Comparison of ENCODE assay signal across 12 cellular contexts in genomic region chr6:45626087-45626891, GRCh38.
DNase-seq lines count a peak whose midpoint lies in the region; ATAC-seq and TF ChIP-seq lines count a peak whose summit lies in the region.
"Had no signal": no experiment of that assay in that cellular context is flagged by ENCODE, and none has a peak within 500 bp of the region (broad histone marks: within the 10 kb centered on the region; RNA-seq: fewer than 3 reads in every experiment).

No MANE protein-coding gene starts in this region.

- H3K4me1 ChIP-seq in stomach = no peaks in the 10 kb centered on the region
- H3K4me1 ChIP-seq: left ventricle myocardium inferior had no signal

- no peak overlapping the region for H3K27ac ChIP-seq in stomach
- H3K27ac ChIP-seq: left ventricle myocardium inferior had no signal

- peaks cover 16% of the 10 kb centered on the region for H3K9me3 Mint-ChIP-seq in activated CD4-positive, alpha-beta memory T cell treated with anti-CD3 and anti-CD28 coated beads, Interleukin-2, amount 10 ng/mL, durations not matched to agents 7 days and 5 days
- H3K9me3 Mint-ChIP-seq: T-cell had no signal

- H3K9me3 ChIP-seq in stomach = no peaks in the 10 kb centered on the region
- H3K9me3 ChIP-seq: left ventricle myocardium inferior had no signal

- no peak for ATAC-seq in GM21576 (IDR thresholded peaks at IDR 0.05; ENCODE audit: unreplicated experiment)
- ATAC-seq in GM19035 (IDR thresholded peaks at IDR 0.05; ENCODE audit: unreplicated experiment) = no peak
- ATAC-seq: T-cell had no signal

- no peak overlapping the region for H3K4me3 Mint-ChIP-seq in activated CD4-positive, alpha-beta memory T cell treated with anti-CD3 and anti-CD28 coated beads, Interleukin-2, amount 10 ng/mL, durations not matched to agents 7 days and 5 days
- H3K4me3 Mint-ChIP-seq: T-cell had no signal

- no peaks in the 10 kb centered on the region for H3K27me3 Mint-ChIP-seq in activated CD4-positive, alpha-beta memory T cell treated with anti-CD3 and anti-CD28 coated beads, Interleukin-2, amount 10 ng/mL, durations not matched to agents 7 days and 5 days
- H3K27me3 Mint-ChIP-seq: T-cell had no signal

- POLR2A ChIA-PET in AG04449 (lab: Yijun Ruan, JAX) = interaction anchor here (0.9 kb wide), 1 partner anchor 180 kb away, joined by 3 read pairs; no protein-coding TSS in a partner anchor
- POLR2A ChIA-PET in activated CD4-positive, alpha-beta memory T cell treated with anti-CD3 and anti-CD28 coated beads, Interleukin-2, amount 10 ng/mL, durations not matched to agents 7 days and 5 days (lab: Charles Lee) = no interaction called here

- intact Hi-C loops in stomach (cut with DNase I; ENCODE audit: low total_unique reads) = no loop called here

- peak overlapping the region; percentile 23 for H3K27ac Mint-ChIP-seq in activated CD4-positive, alpha-beta memory T cell treated with anti-CD3 and anti-CD28 coated beads, Interleukin-2, amount 10 ng/mL, durations not matched to agents 7 days and 5 days
- H3K27ac Mint-ChIP-seq: T-cell had no signal

- no peak for TF ChIP-seq EP300 in stomach (IDR thresholded peaks at IDR 0.05)

- CTCF ChIA-PET in AG04449 (lab: Yijun Ruan, JAX) = interaction anchor here (1.2 kb wide), 1 partner anchor 11 kb away, joined by 3 read pairs; no protein-coding TSS in a partner anchor
- CTCF ChIA-PET in activated CD4-positive, alpha-beta memory T cell treated with anti-CD3 and anti-CD28 coated beads, Interleukin-2, amount 10 ng/mL, durations not matched to agents 7 days and 5 days (lab: Charles Lee) = no interaction called here

- H3K36me3 Mint-ChIP-seq in activated CD4-positive, alpha-beta memory T cell treated with anti-CD3 and anti-CD28 coated beads, Interleukin-2, amount 10 ng/mL, durations not matched to agents 7 days and 5 days (ENCODE audit: low read depth) = peaks cover 27% of the 10 kb centered on the region
- H3K36me3 Mint-ChIP-seq: T-cell had no signal

- WGBS in stomach, 5 donors = 64 to 74% (median 67%) methylated on average over 5 of the region's 5 CpGs

- peak; percentile 73 for DNase-seq in AG04449 (ENCODE audit: low read depth, low spot score)
- peak; percentile 97 for DNase-seq in HCEC 1CT
- DNase-seq in activated CD4-positive, alpha-beta memory T cell treated with anti-CD3 and anti-CD28 coated beads, Interleukin-2, amount 10 ng/mL, durations not matched to agents 7 days and 5 days = no peak
- peak; percentile 88 for DNase-seq in glomerular visceral epithelial cell (ENCODE audit: extremely low spot score)
- no peak for DNase-seq in AML-193 (lab: John Stamatoyannopoulos, UW)
- no peak for DNase-seq in stomach
- DNase-seq: activated naive CD4-positive, alpha-beta T cell; left ventricle myocardium inferior; NCI-H446; T-cell had no signal

- TF ChIP-seq CTCF in AG04449 (IDR thresholded peaks at IDR 0.05; ENCODE audit: insufficient read depth, low read length, missing control alignments) (no peak), stomach (IDR thresholded peaks at IDR 0.05) (no peak)

- H3K27me3 ChIP-seq in stomach = no peaks in the 10 kb centered on the region

- no peaks in the 10 kb centered on the region for H3K36me3 ChIP-seq in stomach
- H3K36me3 ChIP-seq: left ventricle myocardium inferior had no signal

- H3K4me1 Mint-ChIP-seq in activated CD4-positive, alpha-beta memory T cell treated with anti-CD3 and anti-CD28 coated beads, Interleukin-2, amount 10 ng/mL, durations not matched to agents 7 days and 5 days = peaks cover 42% of the 10 kb centered on the region

- no peak for TF ChIP-seq POLR2A in stomach (IDR thresholded peaks at IDR 0.05)

- no peak overlapping the region for H3K4me3 ChIP-seq in AG04449 (ENCODE audit: low read depth, low read length)
- no peak overlapping the region for H3K4me3 ChIP-seq in stomach
- H3K4me3 ChIP-seq: left ventricle myocardium inferior had no signal

Comparison
In these comparisons a context has a peak if more than half of its experiments do, and no peak if none do; other contexts are left out.
1. DNase-seq: peak in AG04449 (single experiment), HCEC 1CT (single experiment) and glomerular visceral epithelial cell (single experiment); none in activated CD4-positive, alpha-beta memory T cell treated with anti-CD3 and anti-CD28 coated beads, Interleukin-2, amount 10 ng/mL, durations not matched to agents 7 days and 5 days (single experiment), AML-193 (0 of 2) and stomach (single experiment).